Comparison of ENCODE assay signal across 8 cellular contexts in the genomic region with DNA sequence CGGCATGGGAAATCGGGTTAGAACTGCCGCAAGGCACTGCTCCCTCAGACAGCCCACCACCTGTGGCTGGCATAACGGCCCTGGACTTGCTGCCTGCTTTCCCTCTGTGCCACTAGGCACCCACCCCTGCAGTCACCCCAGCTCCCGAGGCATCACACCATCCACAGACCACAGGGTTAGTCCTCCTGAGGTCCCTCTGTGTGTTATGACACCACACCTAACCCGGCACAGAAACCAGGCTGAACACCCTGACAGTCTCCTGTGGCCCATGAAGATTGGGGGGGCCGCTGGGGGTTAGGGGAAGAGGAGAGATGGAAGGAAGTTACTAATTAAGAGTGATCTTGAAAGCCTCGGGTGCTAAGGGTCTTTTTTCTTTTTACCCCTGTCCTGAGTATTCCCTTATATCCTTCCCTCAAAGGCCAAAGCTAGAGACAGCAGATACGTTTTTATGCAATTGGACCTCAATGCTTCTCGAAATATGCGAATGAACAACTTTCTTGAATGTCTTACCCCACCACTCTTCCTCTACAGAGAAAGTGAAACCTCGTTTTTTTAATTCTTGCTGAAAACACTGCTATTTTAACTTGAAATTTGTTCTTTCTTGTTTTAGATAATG. TPM values are rescaled to one million over a fixed set of nuclear protein-coding genes. Genes with fewer than 3 reads are reported as not detected.
DNase-seq lines count a peak whose midpoint lies in the region; ATAC-seq and TF ChIP-seq lines count a peak whose summit lies in the region.

No MANE protein-coding gene starts in this region.

- H3K9me3 ChIP-seq in Karpas-422 (ENCODE audit: low read length) (no peaks in the 10 kb centered on the region), tibial nerve (no peaks in the 10 kb centered on the region)

- peak overlapping the region; percentile 41 for H3K9ac ChIP-seq in Karpas-422 (ENCODE audit: low read length)

- H4K20me1 ChIP-seq in Karpas-422 (ENCODE audit: insufficient read depth, low read depth, low read length), result no peaks in the 10 kb centered on the region

- H2AFZ ChIP-seq in Karpas-422 (ENCODE audit: low read length), result no peak overlapping the region; the same call in 1 of the 2 replicates

- TF ChIP-seq POLR2A in tibial nerve (IDR thresholded peaks at IDR 0.05), result no peak

- no peaks in the 10 kb centered on the region for H3K9me3 Mint-ChIP-seq in mesothelial cell of epicardium

- H3K9me2 ChIP-seq in Karpas-422 (replicated peaks; ENCODE audit: insufficient read depth, low read length), result no peaks in the 10 kb centered on the region

- H3K27me3 ChIP-seq in Karpas-422 (ENCODE audit: low read length) (no peaks in the 10 kb centered on the region), tibial nerve (no peaks in the 10 kb centered on the region)

- H3K4me2 ChIP-seq in Karpas-422 (ENCODE audit: low read depth, low read length, poor library complexity, severe bottlenecking), result peak overlapping the region; percentile 57

- no peaks in the 10 kb centered on the region for H3K36me3 Mint-ChIP-seq in mesothelial cell of epicardium

- no peak overlapping the region for H3K4me3 Mint-ChIP-seq in mesothelial cell of epicardium

- no peak for TF ChIP-seq CTCF in mesothelial cell of epicardium (IDR thresholded peaks at IDR 0.05; ENCODE audit: unreplicated experiment)
- no peak for TF ChIP-seq CTCF in tibial nerve (IDR thresholded peaks at IDR 0.05)

- WGBS in tibial nerve, 2 donors, result 66 to 67% methylated on average over 12 of the region's 12 CpGs

- H3K36me3 ChIP-seq in Karpas-422 (ENCODE audit: insufficient read depth, low read length) (no peaks in the 10 kb centered on the region), tibial nerve (no peaks in the 10 kb centered on the region)

- ATAC-seq in GM18867 (IDR thresholded peaks at IDR 0.05; ENCODE audit: unreplicated experiment) (peak; percentile 50), GM21515 (IDR thresholded peaks at IDR 0.05; ENCODE audit: unreplicated experiment) (no peak)

- peak overlapping the region; percentile 91 for H3K27ac Mint-ChIP-seq in mesothelial cell of epicardium

- H3K4me1 ChIP-seq in Karpas-422 (ENCODE audit: low read length), result peaks cover 26% of the 10 kb centered on the region
- peaks cover 3 to 28% (median 17%) of the 10 kb centered on the region in 4 donors for H3K4me1 ChIP-seq in tibial nerve

- no peaks in the 10 kb centered on the region for H3K79me2 ChIP-seq in Karpas-422 (ENCODE audit: low read length)

- H3K4me3 ChIP-seq in Karpas-422 (ENCODE audit: low read length), result peak overlapping the region; percentile 38
- H3K4me3 ChIP-seq in tibial nerve, result peak overlapping the region in 2 of 4 donors; percentile 8 to 27

- TF ChIP-seq EP300 in tibial nerve (IDR thresholded peaks at IDR 0.05), result no peak

- intact Hi-C loops in posterior vena cava (cut with DNase I), result loop anchor here in 1 of 2 donors (2.0 kb wide), 1 partner anchor 20 kb away; no protein-coding TSS in a partner anchor

- H3K27me3 Mint-ChIP-seq in mesothelial cell of epicardium (ENCODE audit: low read depth), result no peaks in the 10 kb centered on the region

- no peak for DNase-seq in Karpas-422
- peak; percentile 54 for DNase-seq in activated T-helper 9 cell treated with anti-CD3 and anti-CD28 coated beads, Interleukin-2, amount 50 U/mL, for 16 hours (ENCODE audit: low read depth)
- no peak for DNase-seq in mesothelial cell of epicardium (ENCODE audit: low spot score in 2 of 2, unreplicated experiment in 2 of 2)
- DNase-seq in tibial nerve (ENCODE audit: low spot score in 2 of 2), result peak in 1 of 2 donors; percentile 29
- DNase-seq in posterior vena cava (ENCODE audit: low spot score), result no peak
- no peak for DNase-seq in NCI-H2081 treated with DMSO at 0.1 percent for 48 hours (lab: John Stamatoyannopoulos, UW)

- H3K27ac ChIP-seq in Karpas-422 (ENCODE audit: low read length) (no peak overlapping the region), tibial nerve (peak overlapping the region in 3 of 4 donors; percentile 39 to 80 (median 79))

- H3K4me1 Mint-ChIP-seq in mesothelial cell of epicardium, result peaks cover 33% of the 10 kb centered on the region

RNA-seq across cellular contexts. Expression of gene CYTH1, which starts 7.0 kb away (rescaled TPM):
- 9.6 and 15.8 TPM in 2 replicates for total RNA-seq in Karpas-422 (2014; rRNA removed; shearing (Covaris generic); ENCODE audit: low replicate concordance)
- total RNA-seq in mesothelial cell of epicardium, result 40.3 to 44.3 TPM (median 42.8 TPM) in 3 replicates
- total RNA-seq in tibial nerve, result 10 to 100 TPM; 53.1 to 81.0 (median 63.8) TPM
- 10 to 100 TPM; 27.0 to 42.9 TPM for total RNA-seq in posterior vena cava
